1 cellular context compared by ENCODE assay signal in the genomic region with DNA sequence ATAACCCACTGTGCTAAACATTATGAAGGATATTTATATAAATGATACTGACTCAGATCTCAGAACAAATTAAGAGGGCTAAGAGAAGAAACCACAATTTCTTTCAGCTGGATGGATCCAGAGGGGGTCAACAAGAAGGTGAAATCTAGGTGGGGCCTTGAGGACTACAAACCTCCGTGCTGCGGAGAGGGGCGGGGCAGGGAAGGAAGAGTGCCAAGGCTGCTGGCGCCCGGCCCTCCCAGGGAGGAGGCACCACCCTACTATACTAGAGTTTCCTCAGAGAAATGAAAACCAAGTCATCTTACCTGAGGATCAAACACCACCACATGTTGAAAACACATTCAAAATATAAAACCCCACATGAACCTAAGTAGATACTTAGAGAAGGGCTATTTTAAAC.
TF ChIP-seq lines count a peak whose summit lies in the region.

No MANE protein-coding gene starts in this region.

TF ChIP-seq in H1, 55 proteins besides CTCF, POLR2A, EP300 and RAD21:
- TF ChIP-seq HDAC6 (IDR thresholded peaks at IDR 0.05; ENCODE audit: low read depth, low read length) (no peak), SUZ12 (IDR thresholded peaks at IDR 0.05; ENCODE audit: low read length) (no peak), RFX5 (IDR thresholded peaks at IDR 0.05; ENCODE audit: borderline replicate concordance, low read depth, low read length) (no peak), GABPA (IDR thresholded peaks at IDR 0.05; ENCODE audit: borderline replicate concordance, insufficient read depth, low read length) (no peak), CEBPB (IDR thresholded peaks at IDR 0.05; ENCODE audit: low read depth, low read length) (no peak)
TF ChIP-seq in H1: peak in this region for 0.
